Comparison of ENCODE assay signal across 11 cellular contexts in genomic region chr22:38016182-38017078, GRCh38. TPM values are rescaled to one million over a fixed set of nuclear protein-coding genes. Genes with fewer than 3 reads are reported as not detected.
DNase-seq lines count a peak whose midpoint lies in the region; ATAC-seq, FAIRE-seq and TF ChIP-seq lines count a peak whose summit lies in the region.
"Had no signal": no experiment of that assay in that cellular context is flagged by ENCODE, and none has a peak within 500 bp of the region (broad histone marks: within the 10 kb centered on the region; RNA-seq: fewer than 3 reads in every experiment).

No MANE protein-coding gene starts in this region.

- H4K20me1 ChIP-seq in endothelial cell of umbilical vein (replicated peaks; ENCODE audit: control insufficient read depth, extremely low read depth, insufficient read depth, low read length), result no peaks in the 10 kb centered on the region

- CTCF ChIA-PET in endothelial cell of umbilical vein (lab: Charles Lee), result interaction anchor here (1.4 kb wide), 1 partner anchor 36 kb away, joined by 10 read pairs; no protein-coding TSS in a partner anchor

- ATAC-seq in lung (ENCODE audit: insufficient read depth, low FRiP score) (no peak), upper lobe of left lung (ENCODE audit: low FRiP score in 2 of 2) (no peak), GM18873 (IDR thresholded peaks at IDR 0.05; ENCODE audit: low FRiP score, unreplicated experiment) (no peak)

- H3K36me3 ChIP-seq in endothelial cell of umbilical vein (ENCODE audit: control insufficient read depth in 2 of 2, extremely low read depth in 1 of 2, insufficient read depth in 2 of 2, low read length in 2 of 2) (no peaks in the 10 kb centered on the region), lung (ENCODE audit: control insufficient read depth in 2 of 2, insufficient read depth in 2 of 2, low read length in 2 of 2) (no peaks in the 10 kb centered on the region), upper lobe of left lung (no peaks in the 10 kb centered on the region)

- POLR2A ChIA-PET in endothelial cell of umbilical vein (lab: Charles Lee), result no interaction called here

- H3K4me2 ChIP-seq in endothelial cell of umbilical vein (ENCODE audit: insufficient read depth, low read length), result no peak overlapping the region

- H3K4me3 ChIP-seq in endothelial cell of umbilical vein (replicated peaks in 1 of 3; ENCODE audit: insufficient read depth in 1 of 3, low read depth in 1 of 3, low read length in 3 of 3), result no peak overlapping the region
- H3K4me3 ChIP-seq in lung, result no peak overlapping the region
- peak overlapping the region in 2 of 4 donors; percentile 3 to 21 for H3K4me3 ChIP-seq in upper lobe of left lung

- H3K27me3 ChIP-seq in endothelial cell of umbilical vein (ENCODE audit: control insufficient read depth in 2 of 2, insufficient read depth in 2 of 2, low read length in 2 of 2), result no peaks in the 10 kb centered on the region
- no peaks in the 10 kb centered on the region for H3K27me3 ChIP-seq in lung (ENCODE audit: control insufficient read depth, insufficient read depth)
- H3K27me3 ChIP-seq in upper lobe of left lung, result no peaks in the 10 kb centered on the region

- peaks cover 12% of the 10 kb centered on the region for H3K4me1 ChIP-seq in endothelial cell of umbilical vein (ENCODE audit: control insufficient read depth, extremely low read depth, insufficient read depth, low read length)
- H3K4me1 ChIP-seq in lung (ENCODE audit: control insufficient read depth in 2 of 2, insufficient read depth in 2 of 2, low read length in 2 of 2), result peaks cover 3 to 16% of the 10 kb centered on the region in 2 donors
- peaks cover 16 to 22% (median 18%) of the 10 kb centered on the region in 4 donors for H3K4me1 ChIP-seq in upper lobe of left lung

- dilution Hi-C loops in endothelial cell of umbilical vein (cut with MboI; ENCODE audit: extremely low pct_ligation_motif_present, low sequenced_read_pairs), result no loop called here

- DNase-seq in DMS 273 (lab: John Stamatoyannopoulos, UW; ENCODE audit: unreplicated experiment) (peak; percentile 57), DMS 273 treated with DMSO at 0.1 percent for 48 hours (lab: John Stamatoyannopoulos, UW) (no peak), endothelial cell of umbilical vein (ENCODE audit: low read depth, low spot score) (peak; percentile 74), lung (ENCODE audit: low spot score) (peak; percentile 32), upper lobe of left lung (peak in 1 of 2 donors; percentile 38), NCI-H510A treated with DMSO at 0.1 percent for 48 hours (lab: John Stamatoyannopoulos, UW) (no peak), T-helper 2 cell (no peak)
- DNase-seq: 8988T, NCI-H1436 treated with DMSO at 0.1 percent for 48 hours had no signal

- H3K9me3 ChIP-seq in endothelial cell of umbilical vein (replicated peaks; ENCODE audit: control insufficient read depth, insufficient read depth, low read length) (no peaks in the 10 kb centered on the region), lung (ENCODE audit: control insufficient read depth in 2 of 2, insufficient read depth in 1 of 2, low read length in 1 of 2) (no peaks in the 10 kb centered on the region), upper lobe of left lung (no peaks in the 10 kb centered on the region)

- H3K79me2 ChIP-seq in endothelial cell of umbilical vein (ENCODE audit: control insufficient read depth, insufficient read depth, low read length), result no peaks in the 10 kb centered on the region

- no peak for TF ChIP-seq CTCF in endothelial cell of umbilical vein (IDR thresholded peaks at IDR 0.05; ENCODE audit: extremely low read depth in 1 of 2, insufficient read depth in 1 of 2, low read depth in 1 of 2, low read length in 2 of 2)
- no peak for TF ChIP-seq CTCF in lung (IDR thresholded peaks at IDR 0.05; ENCODE audit: control extremely low read depth, extremely low read depth)
- TF ChIP-seq CTCF in upper lobe of left lung (IDR thresholded peaks at IDR 0.05), result no peak

- H3K27ac ChIP-seq in endothelial cell of umbilical vein (ENCODE audit: insufficient read depth, low read depth, low read length), result no peak overlapping the region
- peak overlapping the region in 1 of 2 donors; percentile 57 for H3K27ac ChIP-seq in lung (ENCODE audit: low read depth in 1 of 2, low read length in 1 of 2)
- H3K27ac ChIP-seq in upper lobe of left lung, result peak overlapping the region; percentile 69 to 83 (median 76)

- intact Hi-C loops in endothelial cell of umbilical vein (cut with micrococcal nuclease), result no loop called here

- WGBS in lung, 2 donors, result 43 to 65% methylated on average over 30 of the region's 30 CpGs
- 37 to 53% methylated on average over 25 to 30 of the region's 30 CpGs for WGBS in upper lobe of left lung, 2 donors

- no peak for FAIRE-seq in endothelial cell of umbilical vein (lab: Jason Lieb, UNC)

- no TSS peak for BruUV-seq in endothelial cell of umbilical vein (replicated peaks; lab: Mats Ljungman, UMichigan)

- no peak for TF ChIP-seq EP300 in upper lobe of left lung (IDR thresholded peaks at IDR 0.05)

- peak overlapping the region; percentile 74 for H2AFZ ChIP-seq in endothelial cell of umbilical vein (ENCODE audit: low read depth, low read length)

- TF ChIP-seq POLR2A in endothelial cell of umbilical vein (IDR thresholded peaks at IDR 0.05; ENCODE audit: low read depth, low read length) (no peak), upper lobe of left lung (IDR thresholded peaks at IDR 0.05) (no peak)

- no peaks in the 10 kb centered on the region for H3K9me1 ChIP-seq in endothelial cell of umbilical vein (replicated peaks; ENCODE audit: control insufficient read depth, extremely low read depth, insufficient read depth, low read length)

- H3K9ac ChIP-seq in endothelial cell of umbilical vein (replicated peaks; ENCODE audit: extremely low read depth, insufficient read depth, low read length), result no peak overlapping the region

TF ChIP-seq in endothelial cell of umbilical vein, 7 proteins besides CTCF, POLR2A, EP300 and RAD21:
- no peak for TF ChIP-seq JUN (IDR thresholded peaks at IDR 0.05; ENCODE audit: borderline replicate concordance, insufficient read depth, insufficient read length, low read depth)
- TF ChIP-seq FOS (IDR thresholded peaks at IDR 0.05; ENCODE audit: borderline replicate concordance, insufficient read depth, low read length), result no peak
- TF ChIP-seq GATA2 (IDR thresholded peaks at IDR 0.05; ENCODE audit: insufficient read depth, insufficient read length, low read depth, low read length), result no peak
- no peak for TF ChIP-seq POLR2AphosphoS5 (IDR thresholded peaks at IDR 0.05; ENCODE audit: insufficient read depth, low read depth, low read length)
- TF ChIP-seq MYC (IDR thresholded peaks at IDR 0.05; ENCODE audit: low read depth, low read length), result no peak
- TF ChIP-seq MAX (IDR thresholded peaks at IDR 0.05; ENCODE audit: insufficient read depth, insufficient read length), result no peak
- TF ChIP-seq EZH2 (IDR thresholded peaks at IDR 0.05; ENCODE audit: borderline replicate concordance, low read depth, low read length, severe bottlenecking), result no peak

RNA-seq across cellular contexts. Expression of gene SOX10, which starts 32.1 kb away (rescaled TPM):
- total RNA-seq in endothelial cell of umbilical vein, result not detected in 2 replicates
- not detected in 2 replicates for polyA plus RNA-seq in endothelial cell of umbilical vein
- polyA plus RNA-seq in endothelial cell of umbilical vein (2011; cell fraction: cytosol; rRNA removed), result not detected in 2 replicates
- not detected in 2 replicates for polyA plus RNA-seq in endothelial cell of umbilical vein (2011; cell fraction: nucleus; rRNA removed)
- not detected in 2 replicates for polyA plus RNA-seq in endothelial cell of umbilical vein (2012)
- not detected in 2 replicates for polyA minus RNA-seq in endothelial cell of umbilical vein
- polyA minus RNA-seq in endothelial cell of umbilical vein (2011; cell fraction: cytosol; rRNA and poly(A)+ RNA removed), result not detected
- polyA minus RNA-seq in endothelial cell of umbilical vein (2011; cell fraction: nucleus; rRNA and poly(A)+ RNA removed), result not detected in 2 replicates
- total RNA-seq in lung, result under 1 TPM in 1 of 2 donors, not detected in 1; 0.54 TPM
- under 1 TPM in 1 of 2 donors, not detected in 1; 0.10 TPM for polyA plus RNA-seq in lung
- total RNA-seq in upper lobe of left lung, result under 1 TPM in 1 of 6 donors, not detected in 5; 0.15 TPM
- polyA plus RNA-seq: neural cell had no signal

RNA-seq across cellular contexts. Expression of gene PICK1, which starts 40.8 kb away (rescaled TPM):
- total RNA-seq in endothelial cell of umbilical vein (18.0 and 18.5 TPM in 2 replicates), lung (10 to 100 TPM; 32.4 to 45.6 TPM), upper lobe of left lung (100 to 1,000 TPM in 1 of 6 donors, 10 to 100 TPM in 5; 31.6 to 189 (median 50.3) TPM)
- polyA plus RNA-seq in endothelial cell of umbilical vein (18.8 and 20.8 TPM in 2 replicates), lung (10 to 100 TPM; 33.3 to 41.4 TPM)
- polyA plus RNA-seq in endothelial cell of umbilical vein (2011; cell fraction: cytosol; rRNA removed), result 13.5 and 19.5 TPM in 2 replicates
- polyA plus RNA-seq in endothelial cell of umbilical vein (2011; cell fraction: nucleus; rRNA removed), result 71.5 and 71.9 TPM in 2 replicates
- 5.3 and 7.7 TPM in 2 replicates for polyA plus RNA-seq in endothelial cell of umbilical vein (2012)
- 24.9 and 25.1 TPM in 2 replicates for polyA minus RNA-seq in endothelial cell of umbilical vein
- polyA minus RNA-seq in endothelial cell of umbilical vein (2011; cell fraction: cytosol; rRNA and poly(A)+ RNA removed), result 9.7 TPM
- polyA minus RNA-seq in endothelial cell of umbilical vein (2011; cell fraction: nucleus; rRNA and poly(A)+ RNA removed), result 11.1 and 11.5 TPM in 2 replicates

Comparison
In these comparisons a context has a peak if more than half of its experiments do, and no peak if none do; other contexts are left out.
1. DNase-seq: peak in DMS 273 (single experiment), endothelial cell of umbilical vein (single experiment) and lung (single experiment); none in DMS 273 treated with DMSO at 0.1 percent for 48 hours (single experiment), NCI-H510A treated with DMSO at 0.1 percent for 48 hours (single experiment) and T-helper 2 cell (0 of 5).